Comparison of ENCODE assay signal across 20 cellular contexts in the genomic region with DNA sequence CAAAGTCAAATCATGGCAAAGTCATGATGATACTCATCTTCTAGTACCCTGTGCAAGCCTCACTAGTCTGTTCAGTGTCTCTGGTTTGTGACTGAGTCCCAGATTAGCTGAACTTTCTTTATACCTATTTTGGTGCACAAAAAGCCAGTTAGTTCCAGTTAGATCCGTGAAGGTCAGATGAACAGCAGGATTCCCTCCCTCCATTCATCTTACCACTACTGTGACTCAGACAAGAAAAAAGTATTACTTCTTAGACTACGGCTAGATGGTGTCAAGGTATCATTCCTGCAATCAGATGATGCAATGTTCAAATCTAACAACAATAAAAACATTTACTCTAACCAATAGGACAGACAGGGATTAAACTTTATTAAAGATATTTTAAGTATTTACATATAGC. TPM values are rescaled to one million over a fixed set of nuclear protein-coding genes. Genes with fewer than 3 reads are reported as not detected.
DNase-seq lines count a peak whose midpoint lies in the region; ATAC-seq and TF ChIP-seq lines count a peak whose summit lies in the region.
"Had no signal": no experiment of that assay in that cellular context is flagged by ENCODE, and none has a peak within 500 bp of the region (broad histone marks: within the 10 kb centered on the region; RNA-seq: fewer than 3 reads in every experiment).

No MANE protein-coding gene starts in this region.

- no peaks in the 10 kb centered on the region for H3K36me3 ChIP-seq in CD8-positive, alpha-beta T cell (ENCODE audit: insufficient read depth, low read length)
- H3K36me3 ChIP-seq: BLaER1, sigmoid colon, tibial nerve had no signal

- POLR2A ChIA-PET in CD8-positive, alpha-beta T cell (lab: Charles Lee), result no interaction called here

- CTCF ChIA-PET in CD8-positive, alpha-beta T cell (lab: Charles Lee), result no interaction called here

- H3K4me1 Mint-ChIP-seq in CD8-positive, alpha-beta T cell (ENCODE audit: low read depth), result peaks cover 80% of the 10 kb centered on the region
- peaks cover 83% of the 10 kb centered on the region for H3K4me1 Mint-ChIP-seq in activated naive CD8-positive, alpha-beta T cell (ENCODE audit: low read depth)

- TF ChIP-seq CTCF in CD8-positive, alpha-beta T cell (IDR thresholded peaks at IDR 0.05), result no peak

- no peak for DNase-seq in CD8-positive, alpha-beta T cell
- DNase-seq in HT1080 (ENCODE audit: low read depth), result peak; percentile 53
- DNase-seq in kidney glomerular epithelial cell (lab: John Stamatoyannopoulos, UW), result peak; percentile 10
- DNase-seq in UCSD-AML1 (lab: John Stamatoyannopoulos, UW; ENCODE audit: unreplicated experiment), result no peak
- no peak for DNase-seq in activated gamma-delta T cell (lab: John Stamatoyannopoulos, UW)
- DNase-seq in SIG-M5 (lab: John Stamatoyannopoulos, UW), result no peak
- DNase-seq: central memory CD4-positive, alpha-beta T cell; H7; MM.1S; NCI-H187 treated with DMSO at 0.1 percent for 48 hours; NCI-H446 treated with DMSO at 0.1 percent for 48 hours; nucleus accumbens; SHP77 treated with DMSO at 0.1 percent for 48 hours; sigmoid colon; stimulated activated CD4-positive, alpha-beta T cell treated with anti-CD3 and anti-CD28 coated beads, Interleukin-2, amount 100 ng/mL, for 48 hours; T-helper 9 cell had no signal

- peak overlapping the region; percentile 23 for H3K27ac Mint-ChIP-seq in CD8-positive, alpha-beta T cell
- H3K27ac Mint-ChIP-seq in activated naive CD8-positive, alpha-beta T cell, result peak overlapping the region; percentile 79

- ATAC-seq in CD8-positive, alpha-beta T cell, result peak; percentile 44
- ATAC-seq: left lobe of liver had no signal

- H3K9me3 ChIP-seq in CD8-positive, alpha-beta T cell (ENCODE audit: low read length), result no peaks in the 10 kb centered on the region
- H3K9me3 ChIP-seq: BLaER1, sigmoid colon, tibial nerve had no signal

- peaks cover 38% of the 10 kb centered on the region for H3K4me1 ChIP-seq in CD8-positive, alpha-beta T cell (ENCODE audit: insufficient read depth, low read length)

- H3K36me3 Mint-ChIP-seq in CD8-positive, alpha-beta T cell, result peaks cover 18% of the 10 kb centered on the region
- H3K36me3 Mint-ChIP-seq in activated naive CD8-positive, alpha-beta T cell, result peaks cover 4% of the 10 kb centered on the region

- no peak overlapping the region for H3K4me3 ChIP-seq in CD8-positive, alpha-beta T cell (ENCODE audit: low read depth, low read length)
- H3K4me3 ChIP-seq: BLaER1, sigmoid colon, tibial nerve had no signal

- no peak overlapping the region for H3K4me3 Mint-ChIP-seq in CD8-positive, alpha-beta T cell
- no peak overlapping the region for H3K4me3 Mint-ChIP-seq in activated naive CD8-positive, alpha-beta T cell

- intact Hi-C loops in CD8-positive, alpha-beta T cell (cut with DNase I, micrococcal nuclease), result no loop called here

- H3K27ac ChIP-seq in CD8-positive, alpha-beta T cell (ENCODE audit: low read depth, low read length), result no peak overlapping the region
- H3K27ac ChIP-seq: BLaER1, sigmoid colon, tibial nerve had no signal

- no peaks in the 10 kb centered on the region for H3K9me3 Mint-ChIP-seq in CD8-positive, alpha-beta T cell
- no peaks in the 10 kb centered on the region for H3K9me3 Mint-ChIP-seq in activated naive CD8-positive, alpha-beta T cell (ENCODE audit: low read depth)

- H3K27me3 ChIP-seq in CD8-positive, alpha-beta T cell (ENCODE audit: insufficient read depth, low read length), result no peaks in the 10 kb centered on the region
- H3K27me3 ChIP-seq: sigmoid colon, tibial nerve had no signal

- no peaks in the 10 kb centered on the region for H3K27me3 Mint-ChIP-seq in CD8-positive, alpha-beta T cell (ENCODE audit: low read depth)
- no peaks in the 10 kb centered on the region for H3K27me3 Mint-ChIP-seq in activated naive CD8-positive, alpha-beta T cell

RNA-seq across cellular contexts. Expression of a gene that starts 30.4 kb away (rescaled TPM):
- 10 to 100 TPM; 32.2 to 33.2 TPM for total RNA-seq in CD8-positive, alpha-beta T cell
- total RNA-seq in HT1080 (2014; rRNA removed; shearing (Covaris generic)), result 3.2 and 3.5 TPM in 2 replicates
- 2.8 and 4.6 TPM in 2 replicates for polyA plus RNA-seq in HT1080 (2015; cell fraction: cytosol; rRNA removed)
- polyA plus RNA-seq in HT1080 (2015; cell fraction: nucleus; rRNA removed), result 5.7 and 6.1 TPM in 2 replicates

Comparison
In these comparisons a context has a peak if more than half of its experiments do, and no peak if none do; other contexts are left out.
1. DNase-seq: peak in HT1080 (single experiment) and kidney glomerular epithelial cell (single experiment); none in CD8-positive, alpha-beta T cell (0 of 7), UCSD-AML1 (single experiment), activated gamma-delta T cell (single experiment) and SIG-M5 (single experiment).